In the genomic region with DNA sequence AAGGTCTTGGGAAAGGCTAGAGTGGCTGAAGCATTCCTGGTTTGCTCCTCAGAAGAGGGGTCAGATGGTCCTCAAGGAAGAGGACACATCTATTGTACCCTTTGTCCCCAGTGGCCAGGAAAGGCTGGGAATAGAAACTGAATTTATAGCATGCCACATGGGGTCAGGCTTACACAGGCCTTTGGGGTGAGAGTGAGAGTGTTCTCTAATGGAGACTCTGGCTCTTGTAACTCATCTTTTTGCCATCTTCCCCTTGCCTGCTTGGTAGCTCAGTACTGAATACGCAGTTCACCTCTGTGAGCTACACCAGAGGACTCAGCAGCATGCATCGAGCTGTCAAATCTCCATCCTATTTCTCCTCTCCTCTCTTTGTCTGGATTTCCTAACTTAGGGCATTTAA, we compare ENCODE assay signal across 9 cellular contexts.
A peak's percentile ranks its signal among the peaks of the same experiment; 100 is the strongest.
DNase-seq lines count a peak whose midpoint lies in the region; ATAC-seq, FAIRE-seq and TF ChIP-seq lines count a peak whose summit lies in the region.
"Had no signal": no experiment of that assay in that cellular context is flagged by ENCODE, and none has a peak within 500 bp of the region (broad histone marks: within the 10 kb centered on the region; RNA-seq: fewer than 3 reads in every experiment).

No MANE protein-coding gene starts in this region.

- H3K9me2 ChIP-seq in GM23248 (ENCODE audit: insufficient read depth), result no peaks in the 10 kb centered on the region

- H3K4me2 ChIP-seq in GM23248 (ENCODE audit: unreplicated experiment), result no peak overlapping the region

- no peaks in the 10 kb centered on the region for H3K9me3 ChIP-seq in GM23248 (ENCODE audit: low read depth)
- no peaks in the 10 kb centered on the region for H3K9me3 ChIP-seq in upper lobe of right lung
- no peaks in the 10 kb centered on the region for H3K9me3 ChIP-seq in thyroid gland

- TF ChIP-seq CTCF in foreskin fibroblast (IDR thresholded peaks at IDR 0.05; ENCODE audit: low read depth, low read length) (peak; percentile 15), upper lobe of right lung (IDR thresholded peaks at IDR 0.05) (no peak), thyroid gland (IDR thresholded peaks at IDR 0.05) (peak in 1 of 6 experiments; percentile 4)

- H3K36me3 ChIP-seq in GM23248 (ENCODE audit: low read depth) (no peaks in the 10 kb centered on the region), upper lobe of right lung (no peaks in the 10 kb centered on the region), thyroid gland (no peaks in the 10 kb centered on the region)

- no peak overlapping the region for H3K9ac ChIP-seq in GM23248

- ATAC-seq in upper lobe of right lung (no peak), HG03108 (IDR thresholded peaks at IDR 0.05; ENCODE audit: unreplicated experiment) (no peak)

- intact Hi-C loops in upper lobe of right lung (cut with DNase I), result no loop called here
- intact Hi-C loops in thyroid gland (cut with DNase I), result no loop called here

- DNase-seq in AG08396 (ENCODE audit: low spot score) (peak; percentile 29), GM23248 (peak; percentile 40), RCC 7860 (ENCODE audit: low spot score) (peak; percentile 4), foreskin fibroblast (peak in 1 of 2 donors; percentile 35), upper lobe of right lung (no peak), hypothalamus (lab: John Stamatoyannopoulos, UW) (no peak), thyroid gland (no peak)

- peaks cover 37% of the 10 kb centered on the region for H3K27me3 ChIP-seq in GM23248 (replicated peaks; ENCODE audit: insufficient read depth)
- peaks cover 6% of the 10 kb centered on the region for H3K27me3 ChIP-seq in upper lobe of right lung
- H3K27me3 ChIP-seq in thyroid gland, result no peaks in the 10 kb centered on the region

- H4K20me1 ChIP-seq in GM23248 (ENCODE audit: insufficient read depth), result no peaks in the 10 kb centered on the region

- H3K79me2 ChIP-seq in GM23248 (ENCODE audit: insufficient read depth), result no peaks in the 10 kb centered on the region

- H3F3A ChIP-seq in GM23248 (ENCODE audit: insufficient read depth), result no peaks in the 10 kb centered on the region

- no peak for TF ChIP-seq POLR2A in thyroid gland (IDR thresholded peaks at IDR 0.05)

- H3K4me3 ChIP-seq in GM23248 (no peak overlapping the region), foreskin fibroblast (ENCODE audit: low read depth in 1 of 2, low read length in 2 of 2) (no peak overlapping the region), upper lobe of right lung (no peak overlapping the region), thyroid gland (replicated peaks in 1 of 3) (no peak overlapping the region)
- H3K4me3 ChIP-seq: skin epidermis had no signal

- in situ Hi-C loops in GM23248 (cut with MboI), result no loop called here

- no peaks in the 10 kb centered on the region for H3K4me1 ChIP-seq in GM23248 (ENCODE audit: insufficient read depth)
- no peaks in the 10 kb centered on the region for H3K4me1 ChIP-seq in upper lobe of right lung
- H3K4me1 ChIP-seq in thyroid gland, result no peaks in the 10 kb centered on the region

- FAIRE-seq in RCC 7860 (lab: Jason Lieb, UNC), result no peak

- no peak overlapping the region for H3K27ac ChIP-seq in GM23248
- no peak overlapping the region for H3K27ac ChIP-seq in upper lobe of right lung
- no peak overlapping the region for H3K27ac ChIP-seq in thyroid gland
- H3K27ac ChIP-seq: skin epidermis had no signal

- 58 to 68% methylated on average over 2 of the region's 2 CpGs for WGBS in GM23248 (ENCODE audit: low coverage in 1 of 2, low lambda C conversion rate in 2 of 2, missing lambda C conversion rate in 2 of 2), 2 experiments
- 89 to 90% methylated on average over 2 of the region's 2 CpGs for WGBS in thyroid gland, 2 donors

- H2AFZ ChIP-seq in GM23248, result no peak overlapping the region

Comparison
In these comparisons a context has a peak if more than half of its experiments do, and no peak if none do; other contexts are left out.
1. DNase-seq: peak in AG08396 (single experiment), GM23248 (single experiment) and RCC 7860 (single experiment); none in upper lobe of right lung (single experiment), hypothalamus (0 of 51) and thyroid gland (0 of 2).